ENCODE assay signal across 13 cellular contexts in the genomic region with DNA sequence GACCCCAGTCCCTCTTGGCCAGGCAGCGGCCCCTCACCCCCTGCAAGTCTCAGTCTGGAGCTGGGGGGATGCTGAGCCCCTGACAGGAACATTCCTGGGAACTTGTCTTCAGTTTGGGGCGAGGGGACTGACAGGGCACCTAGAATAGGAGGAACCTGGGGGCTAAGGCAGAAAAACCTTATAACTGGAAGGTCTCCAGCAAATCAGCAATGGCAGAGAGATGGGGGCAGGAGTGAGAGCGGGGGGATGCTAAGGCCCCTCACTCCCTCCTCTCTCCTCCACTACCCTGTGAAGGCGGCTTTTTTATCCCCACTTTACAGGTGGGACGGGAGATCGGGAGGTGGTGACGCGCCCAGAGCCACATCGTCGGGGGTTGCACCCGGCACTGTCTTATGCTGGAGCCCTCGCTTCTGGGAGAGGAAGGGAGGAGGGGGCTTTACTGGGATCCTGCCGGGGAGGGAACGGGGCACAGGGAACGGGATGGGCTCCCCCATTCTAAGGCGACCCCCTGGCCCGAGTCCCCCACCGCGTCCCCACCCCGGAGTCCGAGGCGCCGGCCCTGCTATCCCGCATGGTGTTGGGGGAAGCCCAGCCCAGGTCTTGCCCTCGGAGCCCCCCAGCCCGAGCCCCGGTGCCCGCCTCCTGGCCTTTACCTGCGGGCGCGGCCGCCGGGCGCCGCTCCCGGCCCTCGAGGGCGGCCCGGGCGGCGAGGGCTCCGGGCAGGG. TPM values are rescaled to one million over a fixed set of nuclear protein-coding genes. Genes with fewer than 3 reads are reported as not detected.
A peak's percentile ranks its signal among the peaks of the same experiment; 100 is the strongest.
DNase-seq lines count a peak whose midpoint lies in the region; ATAC-seq and TF ChIP-seq lines count a peak whose summit lies in the region.
"Had no signal": no experiment of that assay in that cellular context is flagged by ENCODE, and none has a peak within 500 bp of the region (broad histone marks: within the 10 kb centered on the region; RNA-seq: fewer than 3 reads in every experiment).

No MANE protein-coding gene starts in this region.

- intact Hi-C loops in Panc1 (cut with micrococcal nuclease; ENCODE audit: unreplicated experiment) = no loop called here

- no peaks in the 10 kb centered on the region for H3K36me3 Mint-ChIP-seq in CD4-positive, CD25-positive, alpha-beta regulatory T cell

- H3K27ac ChIP-seq in CD4-positive, CD25-positive, alpha-beta regulatory T cell (ENCODE audit: insufficient read depth, low read length, poor library complexity, severe bottlenecking) = no peak overlapping the region
- H3K27ac ChIP-seq in Panc1 (ENCODE audit: low read length) (no peak overlapping the region), caudate nucleus (ENCODE audit: low read depth, low read length) (no peak overlapping the region)

- POLR2A ChIA-PET in Panc1 (lab: Charles Lee) = no interaction called here

- no peak overlapping the region for H3K4me3 ChIP-seq in CD4-positive, CD25-positive, alpha-beta regulatory T cell (ENCODE audit: low read depth, low read length)
- H3K4me3 ChIP-seq in Panc1 (ENCODE audit: low read depth in 2 of 2, low read length in 2 of 2) (peak overlapping the region in 1 of 2 experiments; percentile 17; a peak in 1 of 4 replicates), fibroblast of the aortic adventitia (ENCODE audit: low read depth, low read length) (peak overlapping the region; percentile 22)

- H3K4me3 Mint-ChIP-seq in CD4-positive, CD25-positive, alpha-beta regulatory T cell = peak overlapping the region in 3 of 4 donors; percentile 56 to 82 (median 80)

- H3K36me3 ChIP-seq in CD4-positive, CD25-positive, alpha-beta regulatory T cell (ENCODE audit: control insufficient read depth, insufficient read depth, low read length) = no peaks in the 10 kb centered on the region
- no peaks in the 10 kb centered on the region for H3K36me3 ChIP-seq in Panc1 (ENCODE audit: control insufficient read depth, insufficient read depth, low read length)

- H3K27me3 ChIP-seq in CD4-positive, CD25-positive, alpha-beta regulatory T cell (ENCODE audit: control insufficient read depth, insufficient read depth, low read length) = peaks cover 3% of the 10 kb centered on the region
- H3K27me3 ChIP-seq in Panc1 (ENCODE audit: control insufficient read depth, insufficient read depth, low read length) = peaks cover 2% of the 10 kb centered on the region; the same call in 1 of the 2 replicates

- peaks cover 0 to 26% (median 10%) of the 10 kb centered on the region in 4 donors for H3K4me1 Mint-ChIP-seq in CD4-positive, CD25-positive, alpha-beta regulatory T cell

- H3K9me3 Mint-ChIP-seq in CD4-positive, CD25-positive, alpha-beta regulatory T cell = peaks cover 0 to 3% (median 0%) of the 10 kb centered on the region in 7 donors

- in situ Hi-C loops in Panc1 (cut with HindIII; ENCODE audit: low pct_unique_long_range_greater_than_20kb, low sequenced_read_pairs) = no loop called here

- no peaks in the 10 kb centered on the region for H3K9me3 ChIP-seq in CD4-positive, CD25-positive, alpha-beta regulatory T cell (ENCODE audit: control insufficient read depth in 2 of 2, low read length in 2 of 2)
- H3K9me3 ChIP-seq in Panc1 (ENCODE audit: control insufficient read depth, insufficient read depth, low read depth, low read length) = no peaks in the 10 kb centered on the region

- no peaks in the 10 kb centered on the region for H3K4me1 ChIP-seq in CD4-positive, CD25-positive, alpha-beta regulatory T cell (ENCODE audit: control insufficient read depth, insufficient read depth, low read length, poor library complexity, severe bottlenecking)
- H3K4me1 ChIP-seq in Panc1 (ENCODE audit: control insufficient read depth, insufficient read depth, low read length) = 0 out of 2 replicates have a peak, but pooled peaks cover 6% of the 10 kb centered on the region

- no peak overlapping the region for H3K27ac Mint-ChIP-seq in CD4-positive, CD25-positive, alpha-beta regulatory T cell

- BruUV-seq in Panc1 (replicated peaks; lab: Mats Ljungman, UMichigan) = no TSS peak

- no peak for DNase-seq in CD4-positive, CD25-positive, alpha-beta regulatory T cell
- DNase-seq in Panc1 (ENCODE audit: low read depth, low spot score) = no peak
- no peak for DNase-seq in fibroblast of the aortic adventitia (ENCODE audit: low read depth)
- peak; percentile 20 for DNase-seq in retina
- DNase-seq in cerebellum (ENCODE audit: low spot score) = no peak
- DNase-seq in anterior cingulate cortex (lab: John Stamatoyannopoulos, UW) = no peak
- DNase-seq in hypothalamus (lab: John Stamatoyannopoulos, UW) = no peak
- no peak for DNase-seq in caudate nucleus (lab: John Stamatoyannopoulos, UW)
- DNase-seq: effector CD4-positive, alpha-beta T cell; HCEC 1CT; NCI-H2081 treated with DMSO at 0.1 percent for 48 hours; SHP77 treated with DMSO at 0.1 percent for 48 hours had no signal

- peaks cover 59% of the 10 kb centered on the region for H3K27me3 Mint-ChIP-seq in CD4-positive, CD25-positive, alpha-beta regulatory T cell

- TF ChIP-seq CTCF in Panc1 (IDR thresholded peaks at IDR 0.05) (no peak), fibroblast of the aortic adventitia (IDR thresholded peaks at IDR 0.05; ENCODE audit: insufficient read depth, low read length) (no peak)

- no peak for ATAC-seq in CD4-positive, CD25-positive, alpha-beta regulatory T cell (ENCODE audit: low read depth in 2 of 2)
- peak; percentile 4; the same call in 1 of the 2 replicates for ATAC-seq in Panc1

- CTCF ChIA-PET in Panc1 (lab: Charles Lee) = no interaction called here

RNA-seq across cellular contexts. Expression of gene COL8A2, which starts 0.5 kb away (rescaled TPM):
- total RNA-seq in CD4-positive, CD25-positive, alpha-beta regulatory T cell = not detected
- polyA plus RNA-seq in CD4-positive, CD25-positive, alpha-beta regulatory T cell = under 1 TPM in 1 of 4 donors, not detected in 3; 0.03 TPM
- total RNA-seq in Panc1 (2021; ENCODE audit: unreplicated experiment) = 1.2 TPM
- 1.9 TPM for polyA plus RNA-seq in Panc1 (2012; ENCODE audit: insufficient read length)
- 11.0 and 20.9 TPM in 2 replicates for total RNA-seq in fibroblast of the aortic adventitia (ENCODE audit: low replicate concordance)
- total RNA-seq in cerebellum = 1.2 TPM

RNA-seq across cellular contexts. Expression of gene TRAPPC3, which starts 24.7 kb away (rescaled TPM):
- total RNA-seq in CD4-positive, CD25-positive, alpha-beta regulatory T cell = 45.6 TPM
- polyA plus RNA-seq in CD4-positive, CD25-positive, alpha-beta regulatory T cell = 100 to 1,000 TPM; 112 to 137 (median 126) TPM
- 98.7 TPM for total RNA-seq in Panc1 (2021; ENCODE audit: unreplicated experiment)
- 150 TPM for polyA plus RNA-seq in Panc1 (2012; ENCODE audit: insufficient read length)
- 80.8 and 102 TPM in 2 replicates for total RNA-seq in fibroblast of the aortic adventitia (ENCODE audit: low replicate concordance)
- 33.7 TPM for total RNA-seq in cerebellum

RNA-seq across cellular contexts. Expression of gene MAP7D1, which starts 31.4 kb away (rescaled TPM):
- 178 TPM for total RNA-seq in CD4-positive, CD25-positive, alpha-beta regulatory T cell
- polyA plus RNA-seq in CD4-positive, CD25-positive, alpha-beta regulatory T cell = 10 to 100 TPM; 10.1 to 16.3 (median 13.1) TPM
- total RNA-seq in Panc1 (2021; ENCODE audit: unreplicated experiment) = 212 TPM
- polyA plus RNA-seq in Panc1 (2012; ENCODE audit: insufficient read length) = 223 TPM
- total RNA-seq in fibroblast of the aortic adventitia (ENCODE audit: low replicate concordance) = 114 and 180 TPM in 2 replicates
- total RNA-seq in cerebellum = 47.5 TPM

RNA-seq across cellular contexts. Expression of gene ADPRS, which starts 35.9 kb away (rescaled TPM):
- 20.6 TPM for total RNA-seq in CD4-positive, CD25-positive, alpha-beta regulatory T cell
- polyA plus RNA-seq in CD4-positive, CD25-positive, alpha-beta regulatory T cell = 10 to 100 TPM; 21.4 to 41.6 (median 28.4) TPM
- total RNA-seq in Panc1 (2021; ENCODE audit: unreplicated experiment) (32.2 TPM), fibroblast of the aortic adventitia (ENCODE audit: low replicate concordance) (21.1 and 25.5 TPM in 2 replicates), cerebellum (13.0 TPM)
- polyA plus RNA-seq in Panc1 (2012; ENCODE audit: insufficient read length) = 42.2 TPM

RNA-seq across cellular contexts. Expression of gene TEKT2, which starts 40.7 kb away (rescaled TPM):
- 0.81 TPM for total RNA-seq in CD4-positive, CD25-positive, alpha-beta regulatory T cell
- not detected for polyA plus RNA-seq in CD4-positive, CD25-positive, alpha-beta regulatory T cell
- total RNA-seq in Panc1 (2021; ENCODE audit: unreplicated experiment) (0.23 TPM), fibroblast of the aortic adventitia (ENCODE audit: low replicate concordance) (0.18 and 2.1 TPM in 2 replicates), cerebellum (6.3 TPM)
- 0.21 TPM for polyA plus RNA-seq in Panc1 (2012; ENCODE audit: insufficient read length)
- total RNA-seq: left lobe of liver had no signal
